ENCODE assay signal across 9 cellular contexts in genomic region chr16:14307623-14308356, GRCh38.
A peak's percentile ranks its signal among the peaks of the same experiment; 100 is the strongest.
DNase-seq lines count a peak whose midpoint lies in the region; ATAC-seq, FAIRE-seq and TF ChIP-seq lines count a peak whose summit lies in the region.
"Had no signal": no experiment of that assay in that cellular context is flagged by ENCODE, and none has a peak within 500 bp of the region (broad histone marks: within the 10 kb centered on the region; RNA-seq: fewer than 3 reads in every experiment).

No MANE protein-coding gene starts in this region.

- no peak overlapping the region for H2AFZ ChIP-seq in KMS-11 (ENCODE audit: low read depth)
- H2AFZ ChIP-seq in GM12878 (ENCODE audit: control insufficient read depth, low read depth, low read length), result no peak overlapping the region

- TF ChIP-seq EP300 in GM12878 (IDR thresholded peaks at IDR 0.05; ENCODE audit: borderline replicate concordance in 1 of 2, control insufficient read depth in 1 of 2, low read depth in 2 of 2, low read length in 2 of 2) (no peak), transverse colon (IDR thresholded peaks at IDR 0.05; ENCODE audit: low read depth) (no peak)

- no peaks in the 10 kb centered on the region for H4K20me1 ChIP-seq in KMS-11 (ENCODE audit: insufficient read depth)
- no peaks in the 10 kb centered on the region for H4K20me1 ChIP-seq in GM12878 (ENCODE audit: control insufficient read depth, insufficient read depth)

- H3K4me3 ChIP-seq in KMS-11 (IDR thresholded peaks at IDR 0.05; ENCODE audit: insufficient read depth, low read depth, low read length) (no peak overlapping the region), GM12878 (peak overlapping the region; percentile 91), iPS-20b (ENCODE audit: low read length) (no peak overlapping the region), transverse colon (no peak overlapping the region)

- CTCF ChIA-PET in GM12878 (lab: Yijun Ruan, JAX), result interaction anchor here (1.1 to 8.9 kb wide), 6 partner anchors 22 to 238 kb away, joined by 3 to 49 read pairs (median 10); no protein-coding TSS in a partner anchor

- TF ChIP-seq CTCF in KMS-11 (conservative IDR thresholded peaks at IDR 0.05; ENCODE audit: low read depth, low read length) (no peak), GM12878 (IDR thresholded peaks at IDR 0.05 in 2 of 3, conservative IDR thresholded peaks at IDR 0.05 in 1 of 3; ENCODE audit: control insufficient read depth in 2 of 3, extremely low read depth in 1 of 3, insufficient read depth in 1 of 3, low read depth in 3 of 3, low read length in 3 of 3) (no peak), transverse colon (IDR thresholded peaks at IDR 0.05) (no peak)

- in situ Hi-C loops in GM12878 (cut with MboI), result loop anchor here (5.0 kb wide), 1 partner anchor 100 kb away; no protein-coding TSS in a partner anchor
- in situ Hi-C loops in transverse colon (cut with MboI; ENCODE audit: low pct_ligation_motif_present in 1 of 4, low pct_unique_long_range_greater_than_20kb in 1 of 4, low sequenced_read_pairs in 3 of 4), result loop anchor here in 2 of 4 donors (10.0 kb wide), 1 partner anchor 217 kb away; no protein-coding TSS in a partner anchor

- RAD21 ChIA-PET in GM12878 (lab: Charles Lee; ENCODE audit: unreplicated experiment), result interaction anchor here (1.0 to 8.9 kb wide), 6 partner anchors 22 to 222 kb away, joined by 3 to 75 read pairs (median 8); no protein-coding TSS in a partner anchor

- TF ChIP-seq RAD21 in GM12878 (IDR thresholded peaks at IDR 0.05; ENCODE audit: insufficient read depth, low read depth, low read length), result no peak

- TF ChIP-seq POLR2A in GM12878 (IDR thresholded peaks at IDR 0.05; ENCODE audit: low read depth, low read length), result no peak
- TF ChIP-seq POLR2A in transverse colon (IDR thresholded peaks at IDR 0.05), result no peak

- H3K4me1 ChIP-seq in KMS-11 (ENCODE audit: low read depth, poor library complexity, severe bottlenecking) (peaks cover 79% of the 10 kb centered on the region), GM12878 (ENCODE audit: control insufficient read depth, insufficient read depth, low read length) (peaks cover 41% of the 10 kb centered on the region), iPS-20b (ENCODE audit: insufficient read depth, low read length) (peaks cover 35% of the 10 kb centered on the region), transverse colon (peaks cover 0 to 57% (median 20%) of the 10 kb centered on the region in 4 donors)

- SMC1A ChIA-PET in GM12878 (lab: Charles Lee; ENCODE audit: uncharacterized antibody, unreplicated experiment), result interaction anchor here (0.9 to 10.7 kb wide), 9 partner anchors 8 to 219 kb away, joined by 3 to 95 read pairs (median 5); no protein-coding TSS in a partner anchor

- no peak for DNase-seq in GM12878 (ENCODE audit: low read depth, low spot score)
- DNase-seq in transverse colon, result no peak
- DNase-seq in effector CD4-positive, alpha-beta T cell, result no peak
- no peak for DNase-seq in NCI-H146 (lab: John Stamatoyannopoulos, UW)
- DNase-seq: SW 1271 had no signal

- FAIRE-seq in GM12878 (lab: Jason Lieb, UNC), result no peak
- FAIRE-seq: GM18507 had no signal

- H3K79me2 ChIP-seq in KMS-11 (ENCODE audit: insufficient read depth, low read depth) (peaks cover 100% of the 10 kb centered on the region), GM12878 (ENCODE audit: control insufficient read depth, insufficient read depth, low read length) (peaks cover 97% of the 10 kb centered on the region)

- H3K27ac ChIP-seq in KMS-11 (peak overlapping the region; percentile 81), GM12878 (ENCODE audit: control insufficient read depth, insufficient read depth) (peak overlapping the region; percentile 92), iPS-20b (ENCODE audit: low read length) (peak overlapping the region; percentile 61), transverse colon (peak overlapping the region; percentile 39 to 60 (median 56))

- WGBS in GM12878 (ENCODE audit: insufficient coverage, insufficient replicate concordance, low lambda C conversion rate, missing lambda C conversion rate), result 81% methylated on average over 22 of the region's 22 CpGs
- 83 to 100% methylated on average over 1 to 22 of the region's 22 CpGs for WGBS in transverse colon (ENCODE audit: low coverage in 1 of 2), 2 donors

- intact Hi-C loops in GM12878 (cut with micrococcal nuclease; ENCODE audit: unreplicated experiment), result loop anchor here (2.0 to 10.0 kb wide), 2 partner anchors 195 to 297 kb away; no protein-coding TSS in a partner anchor
- intact Hi-C loops in transverse colon (cut with DNase I; ENCODE audit: low total_unique reads), result no loop called here

- H3K9ac ChIP-seq in KMS-11, result peak overlapping the region; percentile 91
- peak overlapping the region; percentile 92 for H3K9ac ChIP-seq in GM12878 (ENCODE audit: control insufficient read depth, insufficient read depth, low read length)
- H3K9ac ChIP-seq in iPS-20b (ENCODE audit: low read depth, low read length), result no peak overlapping the region; the same call in 1 of the 2 replicates

- POLR2A ChIA-PET in GM12878 (lab: Charles Lee), result interaction anchor here (0.6 to 1.7 kb wide), 4 partner anchors 9 to 196 kb away, joined by 4 to 11 read pairs (median 7); no protein-coding TSS in a partner anchor

- H3K4me2 ChIP-seq in KMS-11 (peak overlapping the region; percentile 85), GM12878 (ENCODE audit: control insufficient read depth, insufficient read depth) (peak overlapping the region; percentile 89)

- H3K27me3 ChIP-seq in KMS-11 (ENCODE audit: insufficient read depth, low read depth), result no peaks in the 10 kb centered on the region
- H3K27me3 ChIP-seq in GM12878 (replicated peaks in 1 of 2; ENCODE audit: control insufficient read depth in 2 of 2, insufficient read depth in 2 of 2, low read length in 1 of 2), result no peaks in the 10 kb centered on the region
- H3K27me3 ChIP-seq in iPS-20b (ENCODE audit: insufficient read depth, low read length), result peaks cover 16% of the 10 kb centered on the region; the same call in 1 of the 2 replicates
- H3K27me3 ChIP-seq in transverse colon, result peaks cover 16% of the 10 kb centered on the region

- no peaks in the 10 kb centered on the region; the same call in 2 of the 3 replicates for H3K9me3 ChIP-seq in GM12878 (replicated peaks; ENCODE audit: control insufficient read depth, insufficient read depth, low read length)
- H3K9me3 ChIP-seq in iPS-20b (ENCODE audit: insufficient read depth, low read depth, low read length), result no peaks in the 10 kb centered on the region; the same call in 1 of the 2 replicates
- H3K9me3 ChIP-seq in transverse colon, result no peaks in the 10 kb centered on the region

- no TSS peak for BruUV-seq in GM12878 (replicated peaks; lab: Mats Ljungman, UMichigan)

- H3K36me3 ChIP-seq in KMS-11 (ENCODE audit: insufficient read depth) (no peaks in the 10 kb centered on the region), GM12878 (ENCODE audit: control insufficient read depth in 2 of 2, insufficient read depth in 2 of 2, low read length in 1 of 2) (no peaks in the 10 kb centered on the region), iPS-20b (ENCODE audit: insufficient read depth, low read depth, low read length) (no peaks in the 10 kb centered on the region), transverse colon (no peaks in the 10 kb centered on the region)

- peak; percentile 4; the same call in 2 of the 3 replicates for ATAC-seq in GM12878
- no peak for ATAC-seq in GM21423 (IDR thresholded peaks at IDR 0.05; ENCODE audit: unreplicated experiment)

TF ChIP-seq in GM12878, 131 proteins besides CTCF, POLR2A, EP300 and RAD21:
- TF ChIP-seq RELA (IDR thresholded peaks at IDR 0.05; ENCODE audit: borderline replicate concordance, partially characterized antibody) (no peak), HDAC6 (IDR thresholded peaks at IDR 0.05; ENCODE audit: unreplicated experiment) (no peak), BRCA1 (IDR thresholded peaks at IDR 0.05; ENCODE audit: low read depth, low read length) (no peak), YY1 (IDR thresholded peaks at IDR 0.05; ENCODE audit: low read depth, low read length) (peak; percentile 27; the same call in 1 of the 2 replicates), MLLT1 (IDR thresholded peaks at IDR 0.05) (peak; percentile 77; the same call in 1 of the 2 replicates), SMARCA5 (IDR thresholded peaks at IDR 0.05) (no peak)
